ENCODE assay signal across 12 cellular contexts in the genomic region with DNA sequence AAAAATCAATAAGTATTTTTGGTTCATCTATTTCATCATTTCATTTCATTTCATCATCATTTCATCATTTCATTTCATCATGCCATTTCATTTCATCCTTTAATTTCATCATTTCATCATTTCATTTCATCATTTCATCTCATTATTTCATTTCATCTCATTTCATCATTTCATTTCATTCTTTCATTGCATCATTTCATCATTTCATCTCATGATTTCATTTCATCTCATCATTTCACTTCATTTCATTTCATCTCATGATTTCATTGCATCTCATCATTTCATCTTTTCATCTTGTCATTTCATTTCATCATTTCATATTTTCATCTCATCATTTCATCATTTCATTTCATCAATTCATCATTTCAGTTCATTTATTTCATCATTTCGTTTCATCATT. TPM values are rescaled to one million over a fixed set of nuclear protein-coding genes. Genes with fewer than 3 reads are reported as not detected.
DNase-seq lines count a peak whose midpoint lies in the region; ATAC-seq, FAIRE-seq and TF ChIP-seq lines count a peak whose summit lies in the region.
"Not testable (repeated sequence)": the region's sequence is repeated elsewhere in the genome, so short reads cannot be mapped to it uniquely, and the experiment has no call there.
"Had no signal": no experiment of that assay in that cellular context is flagged by ENCODE, and none has a peak within 500 bp of the region (broad histone marks: within the 10 kb centered on the region; RNA-seq: fewer than 3 reads in every experiment).

No MANE protein-coding gene starts in this region.

- H3K4me1 Mint-ChIP-seq in Caco-2 (ENCODE audit: low read depth, unreplicated experiment); activated naive CD8-positive, alpha-beta T cell treated with anti-CD3 and anti-CD28 coated beads, Interleukin-2, amount 10 ng/mL, durations not matched to agents 7 days and 5 days; stimulated activated naive CD8-positive, alpha-beta T cell treated with anti-CD3 and anti-CD28 coated beads, Interleukin-15, amount 100 ng/mL, for 72 hours: not testable (repeated sequence)

- RAD21 ChIA-PET in GM12878 (lab: Charles Lee; ENCODE audit: unreplicated experiment): not testable (repeated sequence)

- peak; percentile 25 for FAIRE-seq in TTC549 (lab: Jason Lieb, UNC)
- not testable (repeated sequence) for FAIRE-seq in GM12878 (lab: Jason Lieb, UNC)
- peak; percentile 97 for FAIRE-seq in frontal cortex (lab: Jason Lieb, UNC)

- not testable (repeated sequence) for H3K4me2 ChIP-seq in GM12878 (ENCODE audit: control insufficient read depth, insufficient read depth)

- BruUV-seq in Caco-2 (replicated peaks; lab: Mats Ljungman, UMichigan); GM12878 (replicated peaks; lab: Mats Ljungman, UMichigan): not testable (repeated sequence)

- DNase-seq in Caco-2; activated naive CD8-positive, alpha-beta T cell treated with anti-CD3 and anti-CD28 coated beads, Interleukin-2, amount 10 ng/mL, durations not matched to agents 7 days and 5 days; GM12878 (ENCODE audit: low read depth, low spot score); frontal cortex (ENCODE audit: low spot score in 2 of 2); stimulated activated naive CD8-positive, alpha-beta T cell treated with anti-CD3 and anti-CD28 coated beads, Interleukin-15, amount 100 ng/mL, for 72 hours: not testable (repeated sequence)
- peak; percentile 0 for DNase-seq in LHCN-M2 (ENCODE audit: low read depth)
- DNase-seq in myocyte (ENCODE audit: low read depth): peak; percentile 0

- not testable (repeated sequence) for H3K4me3 Mint-ChIP-seq in Caco-2 (ENCODE audit: unreplicated experiment); activated naive CD8-positive, alpha-beta T cell treated with anti-CD3 and anti-CD28 coated beads, Interleukin-2, amount 10 ng/mL, durations not matched to agents 7 days and 5 days; stimulated activated naive CD8-positive, alpha-beta T cell treated with anti-CD3 and anti-CD28 coated beads, Interleukin-15, amount 100 ng/mL, for 72 hours

- intact Hi-C loops in Caco-2 (cut with micrococcal nuclease; ENCODE audit: unreplicated experiment); GM12878 (cut with micrococcal nuclease; ENCODE audit: unreplicated experiment): not testable (repeated sequence)

- H3K4me3 ChIP-seq in Caco-2 (ENCODE audit: low read depth, low read length); GM12878: not testable (repeated sequence)

- ATAC-seq in activated naive CD8-positive, alpha-beta T cell treated with anti-CD3 and anti-CD28 coated beads, Interleukin-2, amount 10 ng/mL, durations not matched to agents 7 days and 5 days (ENCODE audit: low read depth); GM12878; stimulated activated naive CD8-positive, alpha-beta T cell treated with anti-CD3 and anti-CD28 coated beads, Interleukin-15, amount 100 ng/mL, for 72 hours: not testable (repeated sequence)

- H3K9me3 ChIP-seq in Caco-2; GM12878 (replicated peaks; ENCODE audit: control insufficient read depth, insufficient read depth, low read length): not testable (repeated sequence)

- SMC1A ChIA-PET in GM12878 (lab: Charles Lee; ENCODE audit: uncharacterized antibody, unreplicated experiment): not testable (repeated sequence)

- H3K27me3 ChIP-seq in Caco-2 (replicated peaks; ENCODE audit: control insufficient read depth, insufficient read depth, low read length); GM12878 (replicated peaks in 1 of 2; ENCODE audit: control insufficient read depth in 2 of 2, insufficient read depth in 2 of 2, low read length in 1 of 2): not testable (repeated sequence)

- CTCF ChIA-PET in Caco-2 (lab: Charles Lee); GM12878 (lab: Yijun Ruan, JAX): not testable (repeated sequence)

- TF ChIP-seq CTCF in Caco-2 (IDR thresholded peaks at IDR 0.05; ENCODE audit: insufficient read depth in 1 of 2, low read depth in 1 of 2, low read length in 1 of 2, severe bottlenecking in 1 of 2, unreplicated experiment in 1 of 2); GM12878 (IDR thresholded peaks at IDR 0.05 in 2 of 3, conservative IDR thresholded peaks at IDR 0.05 in 1 of 3; ENCODE audit: control insufficient read depth in 2 of 3, extremely low read depth in 1 of 3, insufficient read depth in 1 of 3, low read depth in 3 of 3, low read length in 3 of 3): not testable (repeated sequence)

- TF ChIP-seq POLR2A in GM12878 (IDR thresholded peaks at IDR 0.05; ENCODE audit: low read depth, low read length): not testable (repeated sequence)

- H4K20me1 ChIP-seq in GM12878 (ENCODE audit: control insufficient read depth, insufficient read depth): not testable (repeated sequence)

- not testable (repeated sequence) for H3K9ac ChIP-seq in GM12878 (ENCODE audit: control insufficient read depth, insufficient read depth, low read length)

- WGBS in GM12878 (ENCODE audit: insufficient coverage, insufficient replicate concordance, low lambda C conversion rate, missing lambda C conversion rate): 7% methylated on average over 1 of the region's 1 CpG

- H3K9me3 Mint-ChIP-seq in Caco-2 (ENCODE audit: unreplicated experiment): peaks cover 34% of the 10 kb centered on the region
- H3K9me3 Mint-ChIP-seq in activated naive CD8-positive, alpha-beta T cell treated with anti-CD3 and anti-CD28 coated beads, Interleukin-2, amount 10 ng/mL, durations not matched to agents 7 days and 5 days: peaks cover 14% of the 10 kb centered on the region
- peaks cover 26 to 31% of the 10 kb centered on the region in 2 donors for H3K9me3 Mint-ChIP-seq in stimulated activated naive CD8-positive, alpha-beta T cell treated with anti-CD3 and anti-CD28 coated beads, Interleukin-15, amount 100 ng/mL, for 72 hours

- in situ Hi-C loops in GM12878 (cut with MboI): not testable (repeated sequence)

- H3K79me2 ChIP-seq in GM12878 (ENCODE audit: control insufficient read depth, insufficient read depth, low read length): not testable (repeated sequence)

- not testable (repeated sequence) for H3K4me1 ChIP-seq in Caco-2; GM12878 (ENCODE audit: control insufficient read depth, insufficient read depth, low read length)

- H3K27ac ChIP-seq in GM12878 (ENCODE audit: control insufficient read depth, insufficient read depth): not testable (repeated sequence)

- H3K27me3 Mint-ChIP-seq in Caco-2 (ENCODE audit: insufficient read depth, unreplicated experiment); activated naive CD8-positive, alpha-beta T cell treated with anti-CD3 and anti-CD28 coated beads, Interleukin-2, amount 10 ng/mL, durations not matched to agents 7 days and 5 days; stimulated activated naive CD8-positive, alpha-beta T cell treated with anti-CD3 and anti-CD28 coated beads, Interleukin-15, amount 100 ng/mL, for 72 hours: not testable (repeated sequence)

- TF ChIP-seq RAD21 in GM12878 (IDR thresholded peaks at IDR 0.05; ENCODE audit: insufficient read depth, low read depth, low read length): not testable (repeated sequence)

- not testable (repeated sequence) for H2AFZ ChIP-seq in GM12878 (ENCODE audit: control insufficient read depth, low read depth, low read length)

- TF ChIP-seq EP300 in GM12878 (IDR thresholded peaks at IDR 0.05; ENCODE audit: borderline replicate concordance in 1 of 2, control insufficient read depth in 1 of 2, low read depth in 2 of 2, low read length in 2 of 2): not testable (repeated sequence)

- POLR2A ChIA-PET in Caco-2 (lab: Charles Lee); activated naive CD8-positive, alpha-beta T cell treated with anti-CD3 and anti-CD28 coated beads, Interleukin-2, amount 10 ng/mL, durations not matched to agents 7 days and 5 days (lab: Charles Lee); GM12878 (lab: Charles Lee): not testable (repeated sequence)

- H3K27ac Mint-ChIP-seq in Caco-2 (ENCODE audit: unreplicated experiment): peak overlapping the region; percentile 12
- H3K27ac Mint-ChIP-seq in activated naive CD8-positive, alpha-beta T cell treated with anti-CD3 and anti-CD28 coated beads, Interleukin-2, amount 10 ng/mL, durations not matched to agents 7 days and 5 days: peak overlapping the region; percentile 62
- peak overlapping the region; percentile 36 to 96 for H3K27ac Mint-ChIP-seq in stimulated activated naive CD8-positive, alpha-beta T cell treated with anti-CD3 and anti-CD28 coated beads, Interleukin-15, amount 100 ng/mL, for 72 hours

- H3K36me3 ChIP-seq in Caco-2 (ENCODE audit: control insufficient read depth, insufficient read depth, low read length); GM12878 (ENCODE audit: control insufficient read depth in 2 of 2, insufficient read depth in 2 of 2, low read length in 1 of 2): not testable (repeated sequence)

- H3K36me3 Mint-ChIP-seq in Caco-2 (ENCODE audit: insufficient read depth, unreplicated experiment): peaks cover 25% of the 10 kb centered on the region
- H3K36me3 Mint-ChIP-seq in activated naive CD8-positive, alpha-beta T cell treated with anti-CD3 and anti-CD28 coated beads, Interleukin-2, amount 10 ng/mL, durations not matched to agents 7 days and 5 days: not testable (repeated sequence)

RNA-seq across cellular contexts. Expression of a gene that starts 31.2 kb away (rescaled TPM):
- not detected in 2 replicates for total RNA-seq in Caco-2 (2022)
- 1.1 TPM in 1 of 2 replicates, not detected in the other for total RNA-seq in LHCN-M2 (2014; rRNA removed)
- not detected for polyA plus RNA-seq in LHCN-M2 (2012)
- not detected for total RNA-seq in activated naive CD8-positive, alpha-beta T cell treated with anti-CD3 and anti-CD28 coated beads, Interleukin-2, amount 10 ng/mL, durations not matched to agents 7 days and 5 days
- not detected in 2 replicates for total RNA-seq in GM12878 (2013; cell fraction: nucleolus; rRNA removed)
- total RNA-seq in GM12878 (2014; rRNA removed): not detected in 2 replicates
- total RNA-seq in GM12878 (2014; rRNA removed; fragmentation: Illumina TruSeq; extraction: Trizol): not detected in 2 replicates
- total RNA-seq in GM12878 (2021): not detected in 2 replicates
- polyA plus RNA-seq in GM12878 (2011; ENCODE audit: low read depth): not detected
- not detected in 2 replicates for polyA plus RNA-seq in GM12878 (2011; rRNA removed)
- polyA plus RNA-seq in GM12878 (2011; cell fraction: cytosol; rRNA removed): not detected in 2 replicates
- not detected in 2 replicates for polyA plus RNA-seq in GM12878 (2011; cell fraction: nucleus; rRNA removed)
- not detected in 2 replicates for polyA plus RNA-seq in GM12878 (2012)
- polyA plus RNA-seq in GM12878 (2014; fragmentation: Illumina TruSeq; extraction: Trizol): not detected in 2 replicates
- polyA plus RNA-seq in GM12878 (2014; fragmentation: Nextera tagmentation; extraction: Ambion mirVana): not detected
- polyA plus RNA-seq in GM12878 (2014; rRNA removed): not detected in 2 replicates
- not detected for polyA plus RNA-seq in GM12878 (2016; fragmentation: Nextera tagmentation; extraction: Ambion mirVana)
- not detected in 2 replicates for polyA minus RNA-seq in GM12878 (2011; rRNA and poly(A)+ RNA removed)
- not detected in 2 replicates for polyA minus RNA-seq in GM12878 (2011; cell fraction: cytosol; rRNA and poly(A)+ RNA removed)
- not detected in 2 replicates for polyA minus RNA-seq in GM12878 (2011; cell fraction: nucleus; rRNA and poly(A)+ RNA removed)
- total RNA-seq in frontal cortex: not detected
- 0.80 TPM in 1 of 2 replicates, not detected in the other for total RNA-seq in myocyte
- polyA plus RNA-seq in myocyte (2012): 0.15 TPM
- total RNA-seq: CD4-positive, alpha-beta T cell; H1; H9 had no signal
- polyA plus RNA-seq: BJ, H1 had no signal

Comparison
In these comparisons a context has a peak if more than half of its experiments do, and no peak if none do; other contexts are left out.
1. H3K27ac Mint-ChIP-seq: peak in every context shown above with its lines; median percentile 66 in stimulated activated naive CD8-positive, alpha-beta T cell treated with anti-CD3 and anti-CD28 coated beads, Interleukin-15, amount 100 ng/mL, for 72 hours; 62 in activated naive CD8-positive, alpha-beta T cell treated with anti-CD3 and anti-CD28 coated beads, Interleukin-2, amount 10 ng/mL, durations not matched to agents 7 days and 5 days; 12 in Caco-2.